Comparison of ENCODE assay signal across 1 cellular context in genomic region chr12:49276304-49277290, GRCh38.
A peak's percentile ranks its signal among the peaks of the same experiment; 100 is the strongest.
TF ChIP-seq lines count a peak whose summit lies in the region.

No MANE protein-coding gene starts in this region.

TF ChIP-seq in HepG2, 621 proteins besides CTCF, POLR2A, EP300 and RAD21:
- TF ChIP-seq CREB1 (IDR thresholded peaks at IDR 0.05), result no peak
- no peak for TF ChIP-seq CREB1 (CRISPR knock-in tag; IDR thresholded peaks at IDR 0.05)
- TF ChIP-seq ARID5B (CRISPR knock-in tag; IDR thresholded peaks at IDR 0.05), result 0 out of 2 replicates have a peak, but pooled peaks have one; percentile 23
- TF ChIP-seq ZNF143 (CRISPR knock-in tag; IDR thresholded peaks at IDR 0.05), result no peak
- TF ChIP-seq PATZ1 (CRISPR knock-in tag; IDR thresholded peaks at IDR 0.05), result peak; percentile 45; the same call in 1 of the 2 replicates
- 0 out of 2 replicates have a peak, but pooled peaks have one; percentile 34 for TF ChIP-seq RARA (CRISPR knock-in tag; IDR thresholded peaks at IDR 0.05)
- TF ChIP-seq ZNF740 (CRISPR knock-in tag; IDR thresholded peaks at IDR 0.05), result peak; percentile 61; the same call in 1 of the 2 replicates
- peak; percentile 28; the same call in 1 of the 2 replicates for TF ChIP-seq ZNF12 (CRISPR knock-in tag; IDR thresholded peaks at IDR 0.05)
- no peak for TF ChIP-seq ZMYM3 (CRISPR knock-in tag; IDR thresholded peaks at IDR 0.05)
- TF ChIP-seq, protein P1, sequence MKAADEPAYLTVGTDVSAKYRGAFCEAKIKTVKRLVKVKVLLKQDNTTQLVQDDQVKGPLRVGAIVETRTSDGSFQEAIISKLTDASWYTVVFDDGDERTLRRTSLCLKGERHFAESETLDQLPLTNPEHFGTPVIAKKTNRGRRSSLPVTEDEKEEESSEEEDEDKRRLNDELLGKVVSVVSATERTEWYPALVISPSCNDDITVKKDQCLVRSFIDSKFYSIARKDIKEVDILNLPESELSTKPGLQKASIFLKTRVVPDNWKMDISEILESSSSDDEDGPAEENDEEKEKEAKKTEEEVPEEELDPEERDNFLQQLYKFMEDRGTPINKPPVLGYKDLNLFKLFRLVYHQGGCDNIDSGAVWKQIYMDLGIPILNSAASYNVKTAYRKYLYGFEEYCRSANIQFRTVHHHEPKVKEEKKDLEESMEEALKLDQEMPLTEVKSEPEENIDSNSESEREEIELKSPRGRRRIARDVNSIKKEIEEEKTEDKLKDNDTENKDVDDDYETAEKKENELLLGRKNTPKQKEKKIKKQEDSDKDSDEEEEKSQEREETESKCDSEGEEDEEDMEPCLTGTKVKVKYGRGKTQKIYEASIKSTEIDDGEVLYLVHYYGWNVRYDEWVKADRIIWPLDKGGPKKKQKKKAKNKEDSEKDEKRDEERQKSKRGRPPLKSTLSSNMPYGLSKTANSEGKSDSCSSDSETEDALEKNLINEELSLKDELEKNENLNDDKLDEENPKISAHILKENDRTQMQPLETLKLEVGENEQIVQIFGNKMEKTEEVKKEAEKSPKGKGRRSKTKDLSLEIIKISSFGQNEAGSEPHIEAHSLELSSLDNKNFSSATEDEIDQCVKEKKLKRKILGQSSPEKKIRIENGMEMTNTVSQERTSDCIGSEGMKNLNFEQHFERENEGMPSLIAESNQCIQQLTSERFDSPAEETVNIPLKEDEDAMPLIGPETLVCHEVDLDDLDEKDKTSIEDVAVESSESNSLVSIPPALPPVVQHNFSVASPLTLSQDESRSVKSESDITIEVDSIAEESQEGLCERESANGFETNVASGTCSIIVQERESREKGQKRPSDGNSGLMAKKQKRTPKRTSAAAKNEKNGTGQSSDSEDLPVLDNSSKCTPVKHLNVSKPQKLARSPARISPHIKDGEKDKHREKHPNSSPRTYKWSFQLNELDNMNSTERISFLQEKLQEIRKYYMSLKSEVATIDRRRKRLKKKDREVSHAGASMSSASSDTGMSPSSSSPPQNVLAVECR (CRISPR knock-in tag; IDR thresholded peaks at IDR 0.05; ENCODE audit: borderline replicate concordance), result 0 out of 2 replicates have a peak, but pooled peaks have one; percentile 18
- peak; percentile 52 for TF ChIP-seq SKI (IDR thresholded peaks at IDR 0.05; ENCODE audit: partially characterized antibody)
- 0 out of 2 replicates have a peak, but pooled peaks have one; percentile 41 for TF ChIP-seq BCL6 (CRISPR knock-in tag; IDR thresholded peaks at IDR 0.05)
